In genomic region chr18:80198994-80199748, GRCh38 we compare ENCODE assay signal across 1 cellular context.
TF ChIP-seq lines count a peak whose summit lies in the region.

No MANE protein-coding gene starts in this region.

TF ChIP-seq in K562, 482 proteins besides CTCF, POLR2A, EP300 and RAD21 (continued from another document):
- TF ChIP-seq AFF1 (IDR thresholded peaks at IDR 0.05; ENCODE audit: low read depth in 1 of 2, partially characterized antibody in 2 of 2), result no peak
- no peak for TF ChIP-seq NR2C2 (CRISPR knock-in tag; IDR thresholded peaks at IDR 0.05)
- peak; percentile 63 for TF ChIP-seq NR2C2 (tag; IDR thresholded peaks at IDR 0.05)
- TF ChIP-seq BRF2 (IDR thresholded peaks at IDR 0.05; ENCODE audit: borderline replicate concordance, insufficient read depth, insufficient read length), result no peak
- peak; percentile 64 to 71 for TF ChIP-seq NRF1 (conservative IDR thresholded peaks at IDR 0.05 in 1 of 2, IDR thresholded peaks at IDR 0.05 in 1 of 2)
- TF ChIP-seq DNMT1 (IDR thresholded peaks at IDR 0.05), result no peak
- no peak for TF ChIP-seq ILK (tag; IDR thresholded peaks at IDR 0.05; ENCODE audit: borderline replicate concordance, low read depth)
- TF ChIP-seq ZNF347 (CRISPR knock-in tag; IDR thresholded peaks at IDR 0.05; ENCODE audit: low read depth), result no peak
- no peak for TF ChIP-seq CGGBP1 (CRISPR knock-in tag; IDR thresholded peaks at IDR 0.05)
TF ChIP-seq in K562: peak in this region for 3.
